In the genomic region with DNA sequence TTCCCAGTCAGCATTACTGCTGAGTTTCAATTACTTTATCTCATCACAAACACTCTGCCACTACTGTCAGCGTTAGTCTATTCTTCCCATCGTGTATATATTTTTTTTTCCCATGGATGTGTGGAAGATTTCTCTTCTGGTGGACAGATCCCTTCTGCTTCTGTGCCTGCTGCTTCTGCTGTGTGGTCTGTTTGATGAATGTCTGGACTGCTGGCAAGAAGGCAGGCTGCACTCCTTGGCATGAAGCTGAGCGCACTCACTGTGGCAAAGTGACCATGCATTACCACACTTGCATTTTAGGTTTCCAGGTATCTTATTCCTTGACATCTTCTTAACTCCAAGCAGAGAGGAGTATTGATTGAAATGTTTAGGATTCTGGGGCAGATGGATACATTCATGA, we compare ENCODE assay signal across 23 cellular contexts.
DNase-seq lines count a peak whose midpoint lies in the region; ATAC-seq and TF ChIP-seq lines count a peak whose summit lies in the region.
"Had no signal": no experiment of that assay in that cellular context is flagged by ENCODE, and none has a peak within 500 bp of the region (broad histone marks: within the 10 kb centered on the region; RNA-seq: fewer than 3 reads in every experiment).

No MANE protein-coding gene starts in this region.

- no peak overlapping the region for H3K4ac ChIP-seq in neuronal stem cell (ENCODE audit: low read length)

- TF ChIP-seq CTCF in gastroesophageal sphincter (IDR thresholded peaks at IDR 0.05), result peak in 2 of 4 experiments; percentile 3 to 5

- H2BK12ac ChIP-seq in neuronal stem cell (ENCODE audit: low read length), result no peak overlapping the region

- no peak overlapping the region for H2BK15ac ChIP-seq in neuronal stem cell (ENCODE audit: low read length)

- peak; percentile 50 for ATAC-seq in gastroesophageal sphincter
- ATAC-seq: HCT116 had no signal

- H3K4me3 ChIP-seq in gastroesophageal sphincter (no peak overlapping the region), neuronal stem cell (ENCODE audit: low read length in 2 of 2) (no peak overlapping the region)

- H3K9me3 ChIP-seq in gastroesophageal sphincter (no peaks in the 10 kb centered on the region), neuronal stem cell (replicated peaks in 1 of 2; ENCODE audit: control insufficient read depth in 2 of 2, insufficient read depth in 1 of 2, low read depth in 1 of 2, low read length in 2 of 2) (no peaks in the 10 kb centered on the region)

- H3K36me3 ChIP-seq in gastroesophageal sphincter (no peaks in the 10 kb centered on the region), neuronal stem cell (replicated peaks in 1 of 2; ENCODE audit: control insufficient read depth in 2 of 2, insufficient read depth in 2 of 2, low read length in 2 of 2) (no peaks in the 10 kb centered on the region)

- no peak for TF ChIP-seq EP300 in gastroesophageal sphincter (IDR thresholded peaks at IDR 0.05)

- H4K8ac ChIP-seq in neuronal stem cell (ENCODE audit: low read depth, low read length), result no peak overlapping the region

- H3K23ac ChIP-seq in neuronal stem cell (ENCODE audit: low read depth, low read length, poor library complexity), result no peak overlapping the region

- no peak overlapping the region for H2BK120ac ChIP-seq in neuronal stem cell (ENCODE audit: low read depth, low read length)

- H3K4me2 ChIP-seq in neuronal stem cell (ENCODE audit: insufficient read depth, low read length, poor library complexity, severe bottlenecking), result no peak overlapping the region
- H3K4me2 ChIP-seq: KMS-11 had no signal

- H2AK5ac ChIP-seq in neuronal stem cell (ENCODE audit: low read depth, low read length), result no peak overlapping the region

- H2BK5ac ChIP-seq in neuronal stem cell (ENCODE audit: low read length), result no peak overlapping the region

- no peak overlapping the region for H3K14ac ChIP-seq in neuronal stem cell (ENCODE audit: low read length)

- H3K27me3 ChIP-seq in gastroesophageal sphincter (no peaks in the 10 kb centered on the region), neuronal stem cell (ENCODE audit: control insufficient read depth in 3 of 3, insufficient read depth in 3 of 3, low read depth in 1 of 3, low read length in 3 of 3) (no peaks in the 10 kb centered on the region)

- TF ChIP-seq POLR2A in gastroesophageal sphincter (IDR thresholded peaks at IDR 0.05), result no peak

- no peaks in the 10 kb centered on the region for H3K79me1 ChIP-seq in neuronal stem cell (ENCODE audit: low read depth, low read length)

- no peak overlapping the region for H3K9ac ChIP-seq in neuronal stem cell (ENCODE audit: low read depth, low read length, poor library complexity)
- H3K9ac ChIP-seq: KMS-11 had no signal

- no peak overlapping the region for H3K18ac ChIP-seq in neuronal stem cell (ENCODE audit: low read length)

- peak overlapping the region; percentile 5 for H2AFZ ChIP-seq in neuronal stem cell (ENCODE audit: low read length)

- H3K27ac ChIP-seq in gastroesophageal sphincter (peak overlapping the region; percentile 58 to 83 (median 70)), neuronal stem cell (replicated peaks; ENCODE audit: low read length) (no peak overlapping the region)
- H3K27ac ChIP-seq: 22Rv1, KMS-11 had no signal

- peak; percentile 48 for DNase-seq in DMS 273 (lab: John Stamatoyannopoulos, UW; ENCODE audit: unreplicated experiment)
- DNase-seq in DMS 273 treated with DMSO at 0.1 percent for 48 hours (lab: John Stamatoyannopoulos, UW), result no peak
- DNase-seq in NCI-H69 (lab: John Stamatoyannopoulos, UW), result peak; percentile 39
- no peak for DNase-seq in neuronal stem cell (ENCODE audit: low spot score)
- DNase-seq in ecto neural progenitor cell (ENCODE audit: low spot score), result no peak
- no peak for DNase-seq in activated effector memory CD4-positive, alpha-beta T cell treated with Interleukin-2 at 50 U/mL for 16 hours
- DNase-seq in amygdala (lab: John Stamatoyannopoulos, UW), result no peak
- DNase-seq: CD8-positive, alpha-beta memory T cell; DMS153; DND-41; IMR-90; MM.1S; NCI-H1048; NCI-H1417 treated with DMSO at 0.1 percent for 48 hours; NCI-H187 treated with DMSO at 0.1 percent for 48 hours; NCI-H524 treated with DMSO at 0.1 percent for 48 hours; NCI-H82; RPMI8226; SHP77 treated with DMSO at 0.1 percent for 48 hours had no signal

- WGBS in gastroesophageal sphincter (ENCODE audit: low coverage in 1 of 2), 2 donors, result 6 to 34% methylated on average over 2 to 3 of the region's 3 CpGs
- no CpG with 5 or more reads among the region's 3 CpGs for WGBS in neuronal stem cell (ENCODE audit: extremely low coverage in 2 of 2, insufficient read length in 2 of 2, insufficient replicate concordance in 1 of 2), 2 donors

- H3K4me1 ChIP-seq in gastroesophageal sphincter, result peaks cover 0 to 64% (median 25%) of the 10 kb centered on the region in 3 donors
- peaks cover 4 to 7% of the 10 kb centered on the region in 2 donors for H3K4me1 ChIP-seq in neuronal stem cell (ENCODE audit: control insufficient read depth in 2 of 2, insufficient read depth in 1 of 2, low read depth in 1 of 2, low read length in 2 of 2)

- H4K91ac ChIP-seq in neuronal stem cell (ENCODE audit: low read depth, low read length, poor library complexity), result no peak overlapping the region

Comparison
In these comparisons a context has a peak if more than half of its experiments do, and no peak if none do; other contexts are left out.
1. DNase-seq: peak in DMS 273 (single experiment) and NCI-H69 (single experiment); none in DMS 273 treated with DMSO at 0.1 percent for 48 hours (single experiment), neuronal stem cell (single experiment), ecto neural progenitor cell (single experiment), activated effector memory CD4-positive, alpha-beta T cell treated with Interleukin-2 at 50 U/mL for 16 hours (single experiment) and amygdala (0 of 56).